Comparison of ENCODE assay signal across 1 cellular context in the genomic region with DNA sequence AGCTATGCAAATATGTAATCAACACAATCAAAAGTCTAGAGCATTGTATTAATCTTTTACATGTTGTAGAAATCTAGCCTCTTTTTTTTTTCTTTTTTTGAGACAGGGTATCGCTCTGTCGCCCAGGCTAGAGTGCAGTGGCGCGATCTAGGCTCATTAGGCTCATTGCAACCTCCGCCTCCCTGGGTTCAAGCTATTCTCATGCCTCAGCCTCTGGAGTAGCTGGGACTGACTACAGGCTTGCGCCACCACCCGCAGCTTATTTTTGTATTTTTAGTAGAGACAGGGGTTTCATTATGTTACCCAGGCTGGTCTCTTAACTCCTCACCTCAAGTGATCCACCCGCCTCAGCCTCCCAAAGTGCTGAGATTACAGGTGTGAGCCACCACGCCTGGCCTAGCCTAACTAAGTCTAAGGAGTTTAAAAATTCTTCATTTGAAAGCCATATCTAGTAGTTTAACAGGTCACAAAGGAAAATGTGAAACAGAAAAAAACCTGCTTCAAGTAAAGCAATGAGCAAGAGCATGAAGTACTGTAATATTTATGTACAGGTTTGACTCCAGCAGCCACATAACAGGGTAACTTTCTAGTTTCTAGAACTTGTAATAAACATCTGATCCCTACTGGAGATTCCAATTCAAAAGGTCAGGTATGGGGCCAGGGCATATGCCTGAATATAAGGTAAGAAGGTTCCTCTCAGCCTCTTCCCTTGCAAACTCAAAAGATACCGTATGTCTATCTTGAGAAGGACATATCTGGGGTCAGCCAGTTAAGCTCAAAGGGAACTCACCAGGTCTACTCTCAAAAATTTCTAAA.
A peak's percentile ranks its signal among the peaks of the same experiment; 100 is the strongest.
TF ChIP-seq lines count a peak whose summit lies in the region.

No MANE protein-coding gene starts in this region.

TF ChIP-seq in HepG2, 621 proteins besides CTCF, POLR2A, EP300 and RAD21 (continued from another document):
- TF ChIP-seq, protein P1, sequence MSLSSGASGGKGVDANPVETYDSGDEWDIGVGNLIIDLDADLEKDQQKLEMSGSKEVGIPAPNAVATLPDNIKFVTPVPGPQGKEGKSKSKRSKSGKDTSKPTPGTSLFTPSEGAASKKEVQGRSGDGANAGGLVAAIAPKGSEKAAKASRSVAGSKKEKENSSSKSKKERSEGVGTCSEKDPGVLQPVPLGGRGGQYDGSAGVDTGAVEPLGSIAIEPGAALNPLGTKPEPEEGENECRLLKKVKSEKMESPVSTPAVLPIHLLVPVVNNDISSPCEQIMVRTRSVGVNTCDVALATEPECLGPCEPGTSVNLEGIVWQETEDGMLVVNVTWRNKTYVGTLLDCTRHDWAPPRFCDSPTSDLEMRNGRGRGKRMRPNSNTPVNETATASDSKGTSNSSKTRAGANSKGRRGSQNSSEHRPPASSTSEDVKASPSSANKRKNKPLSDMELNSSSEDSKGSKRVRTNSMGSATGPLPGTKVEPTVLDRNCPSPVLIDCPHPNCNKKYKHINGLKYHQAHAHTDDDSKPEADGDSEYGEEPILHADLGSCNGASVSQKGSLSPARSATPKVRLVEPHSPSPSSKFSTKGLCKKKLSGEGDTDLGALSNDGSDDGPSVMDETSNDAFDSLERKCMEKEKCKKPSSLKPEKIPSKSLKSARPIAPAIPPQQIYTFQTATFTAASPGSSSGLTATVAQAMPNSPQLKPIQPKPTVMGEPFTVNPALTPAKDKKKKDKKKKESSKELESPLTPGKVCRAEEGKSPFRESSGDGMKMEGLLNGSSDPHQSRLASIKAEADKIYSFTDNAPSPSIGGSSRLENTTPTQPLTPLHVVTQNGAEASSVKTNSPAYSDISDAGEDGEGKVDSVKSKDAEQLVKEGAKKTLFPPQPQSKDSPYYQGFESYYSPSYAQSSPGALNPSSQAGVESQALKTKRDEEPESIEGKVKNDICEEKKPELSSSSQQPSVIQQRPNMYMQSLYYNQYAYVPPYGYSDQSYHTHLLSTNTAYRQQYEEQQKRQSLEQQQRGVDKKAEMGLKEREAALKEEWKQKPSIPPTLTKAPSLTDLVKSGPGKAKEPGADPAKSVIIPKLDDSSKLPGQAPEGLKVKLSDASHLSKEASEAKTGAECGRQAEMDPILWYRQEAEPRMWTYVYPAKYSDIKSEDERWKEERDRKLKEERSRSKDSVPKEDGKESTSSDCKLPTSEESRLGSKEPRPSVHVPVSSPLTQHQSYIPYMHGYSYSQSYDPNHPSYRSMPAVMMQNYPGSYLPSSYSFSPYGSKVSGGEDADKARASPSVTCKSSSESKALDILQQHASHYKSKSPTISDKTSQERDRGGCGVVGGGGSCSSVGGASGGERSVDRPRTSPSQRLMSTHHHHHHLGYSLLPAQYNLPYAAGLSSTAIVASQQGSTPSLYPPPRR (CRISPR knock-in tag; IDR thresholded peaks at IDR 0.05; ENCODE audit: borderline replicate concordance) = 0 out of 2 replicates have a peak, but pooled peaks have one; percentile 13
- TF ChIP-seq, protein P2, sequence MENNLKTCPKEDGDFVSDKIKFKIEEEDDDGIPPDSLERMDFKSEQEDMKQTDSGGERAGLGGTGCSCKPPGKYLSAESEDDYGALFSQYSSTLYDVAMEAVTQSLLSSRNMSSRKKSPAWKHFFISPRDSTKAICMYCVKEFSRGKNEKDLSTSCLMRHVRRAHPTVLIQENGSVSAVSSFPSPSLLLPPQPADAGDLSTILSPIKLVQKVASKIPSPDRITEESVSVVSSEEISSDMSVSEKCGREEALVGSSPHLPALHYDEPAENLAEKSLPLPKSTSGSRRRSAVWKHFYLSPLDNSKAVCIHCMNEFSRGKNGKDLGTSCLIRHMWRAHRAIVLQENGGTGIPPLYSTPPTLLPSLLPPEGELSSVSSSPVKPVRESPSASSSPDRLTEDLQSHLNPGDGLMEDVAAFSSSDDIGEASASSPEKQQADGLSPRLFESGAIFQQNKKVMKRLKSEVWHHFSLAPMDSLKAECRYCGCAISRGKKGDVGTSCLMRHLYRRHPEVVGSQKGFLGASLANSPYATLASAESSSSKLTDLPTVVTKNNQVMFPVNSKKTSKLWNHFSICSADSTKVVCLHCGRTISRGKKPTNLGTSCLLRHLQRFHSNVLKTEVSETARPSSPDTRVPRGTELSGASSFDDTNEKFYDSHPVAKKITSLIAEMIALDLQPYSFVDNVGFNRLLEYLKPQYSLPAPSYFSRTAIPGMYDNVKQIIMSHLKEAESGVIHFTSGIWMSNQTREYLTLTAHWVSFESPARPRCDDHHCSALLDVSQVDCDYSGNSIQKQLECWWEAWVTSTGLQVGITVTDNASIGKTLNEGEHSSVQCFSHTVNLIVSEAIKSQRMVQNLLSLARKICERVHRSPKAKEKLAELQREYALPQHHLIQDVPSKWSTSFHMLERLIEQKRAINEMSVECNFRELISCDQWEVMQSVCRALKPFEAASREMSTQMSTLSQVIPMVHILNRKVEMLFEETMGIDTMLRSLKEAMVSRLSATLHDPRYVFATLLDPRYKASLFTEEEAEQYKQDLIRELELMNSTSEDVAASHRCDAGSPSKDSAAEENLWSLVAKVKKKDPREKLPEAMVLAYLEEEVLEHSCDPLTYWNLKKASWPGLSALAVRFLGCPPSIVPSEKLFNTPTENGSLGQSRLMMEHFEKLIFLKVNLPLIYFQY (CRISPR knock-in tag; IDR thresholded peaks at IDR 0.05; ENCODE audit: borderline replicate concordance) = no peak
- TF ChIP-seq, protein P3, sequence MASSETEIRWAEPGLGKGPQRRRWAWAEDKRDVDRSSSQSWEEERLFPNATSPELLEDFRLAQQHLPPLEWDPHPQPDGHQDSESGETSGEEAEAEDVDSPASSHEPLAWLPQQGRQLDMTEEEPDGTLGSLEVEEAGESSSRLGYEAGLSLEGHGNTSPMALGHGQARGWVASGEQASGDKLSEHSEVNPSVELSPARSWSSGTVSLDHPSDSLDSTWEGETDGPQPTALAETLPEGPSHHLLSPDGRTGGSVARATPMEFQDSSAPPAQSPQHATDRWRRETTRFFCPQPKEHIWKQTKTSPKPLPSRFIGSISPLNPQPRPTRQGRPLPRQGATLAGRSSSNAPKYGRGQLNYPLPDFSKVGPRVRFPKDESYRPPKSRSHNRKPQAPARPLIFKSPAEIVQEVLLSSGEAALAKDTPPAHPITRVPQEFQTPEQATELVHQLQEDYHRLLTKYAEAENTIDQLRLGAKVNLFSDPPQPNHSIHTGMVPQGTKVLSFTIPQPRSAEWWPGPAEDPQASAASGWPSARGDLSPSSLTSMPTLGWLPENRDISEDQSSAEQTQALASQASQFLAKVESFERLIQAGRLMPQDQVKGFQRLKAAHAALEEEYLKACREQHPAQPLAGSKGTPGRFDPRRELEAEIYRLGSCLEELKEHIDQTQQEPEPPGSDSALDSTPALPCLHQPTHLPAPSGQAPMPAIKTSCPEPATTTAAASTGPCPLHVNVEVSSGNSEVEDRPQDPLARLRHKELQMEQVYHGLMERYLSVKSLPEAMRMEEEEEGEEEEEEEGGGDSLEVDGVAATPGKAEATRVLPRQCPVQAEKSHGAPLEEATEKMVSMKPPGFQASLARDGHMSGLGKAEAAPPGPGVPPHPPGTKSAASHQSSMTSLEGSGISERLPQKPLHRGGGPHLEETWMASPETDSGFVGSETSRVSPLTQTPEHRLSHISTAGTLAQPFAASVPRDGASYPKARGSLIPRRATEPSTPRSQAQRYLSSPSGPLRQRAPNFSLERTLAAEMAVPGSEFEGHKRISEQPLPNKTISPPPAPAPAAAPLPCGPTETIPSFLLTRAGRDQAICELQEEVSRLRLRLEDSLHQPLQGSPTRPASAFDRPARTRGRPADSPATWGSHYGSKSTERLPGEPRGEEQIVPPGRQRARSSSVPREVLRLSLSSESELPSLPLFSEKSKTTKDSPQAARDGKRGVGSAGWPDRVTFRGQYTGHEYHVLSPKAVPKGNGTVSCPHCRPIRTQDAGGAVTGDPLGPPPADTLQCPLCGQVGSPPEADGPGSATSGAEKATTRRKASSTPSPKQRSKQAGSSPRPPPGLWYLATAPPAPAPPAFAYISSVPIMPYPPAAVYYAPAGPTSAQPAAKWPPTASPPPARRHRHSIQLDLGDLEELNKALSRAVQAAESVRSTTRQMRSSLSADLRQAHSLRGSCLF (CRISPR knock-in tag; IDR thresholded peaks at IDR 0.05; ENCODE audit: borderline replicate concordance) = no peak
- TF ChIP-seq KDM1A (CRISPR knock-in tag; IDR thresholded peaks at IDR 0.05) = no peak
- TF ChIP-seq, protein P4, sequence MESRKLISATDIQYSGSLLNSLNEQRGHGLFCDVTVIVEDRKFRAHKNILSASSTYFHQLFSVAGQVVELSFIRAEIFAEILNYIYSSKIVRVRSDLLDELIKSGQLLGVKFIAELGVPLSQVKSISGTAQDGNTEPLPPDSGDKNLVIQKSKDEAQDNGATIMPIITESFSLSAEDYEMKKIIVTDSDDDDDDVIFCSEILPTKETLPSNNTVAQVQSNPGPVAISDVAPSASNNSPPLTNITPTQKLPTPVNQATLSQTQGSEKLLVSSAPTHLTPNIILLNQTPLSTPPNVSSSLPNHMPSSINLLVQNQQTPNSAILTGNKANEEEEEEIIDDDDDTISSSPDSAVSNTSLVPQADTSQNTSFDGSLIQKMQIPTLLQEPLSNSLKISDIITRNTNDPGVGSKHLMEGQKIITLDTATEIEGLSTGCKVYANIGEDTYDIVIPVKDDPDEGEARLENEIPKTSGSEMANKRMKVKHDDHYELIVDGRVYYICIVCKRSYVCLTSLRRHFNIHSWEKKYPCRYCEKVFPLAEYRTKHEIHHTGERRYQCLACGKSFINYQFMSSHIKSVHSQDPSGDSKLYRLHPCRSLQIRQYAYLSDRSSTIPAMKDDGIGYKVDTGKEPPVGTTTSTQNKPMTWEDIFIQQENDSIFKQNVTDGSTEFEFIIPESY (CRISPR knock-in tag; IDR thresholded peaks at IDR 0.05) = peak; percentile 38; the same call in 1 of the 2 replicates
- TF ChIP-seq ZNF589 (CRISPR knock-in tag; conservative IDR thresholded peaks at IDR 0.05) = no peak
- no peak for TF ChIP-seq SAP130 (CRISPR knock-in tag; IDR thresholded peaks at IDR 0.05; ENCODE audit: low read depth)
- TF ChIP-seq, protein P5, sequence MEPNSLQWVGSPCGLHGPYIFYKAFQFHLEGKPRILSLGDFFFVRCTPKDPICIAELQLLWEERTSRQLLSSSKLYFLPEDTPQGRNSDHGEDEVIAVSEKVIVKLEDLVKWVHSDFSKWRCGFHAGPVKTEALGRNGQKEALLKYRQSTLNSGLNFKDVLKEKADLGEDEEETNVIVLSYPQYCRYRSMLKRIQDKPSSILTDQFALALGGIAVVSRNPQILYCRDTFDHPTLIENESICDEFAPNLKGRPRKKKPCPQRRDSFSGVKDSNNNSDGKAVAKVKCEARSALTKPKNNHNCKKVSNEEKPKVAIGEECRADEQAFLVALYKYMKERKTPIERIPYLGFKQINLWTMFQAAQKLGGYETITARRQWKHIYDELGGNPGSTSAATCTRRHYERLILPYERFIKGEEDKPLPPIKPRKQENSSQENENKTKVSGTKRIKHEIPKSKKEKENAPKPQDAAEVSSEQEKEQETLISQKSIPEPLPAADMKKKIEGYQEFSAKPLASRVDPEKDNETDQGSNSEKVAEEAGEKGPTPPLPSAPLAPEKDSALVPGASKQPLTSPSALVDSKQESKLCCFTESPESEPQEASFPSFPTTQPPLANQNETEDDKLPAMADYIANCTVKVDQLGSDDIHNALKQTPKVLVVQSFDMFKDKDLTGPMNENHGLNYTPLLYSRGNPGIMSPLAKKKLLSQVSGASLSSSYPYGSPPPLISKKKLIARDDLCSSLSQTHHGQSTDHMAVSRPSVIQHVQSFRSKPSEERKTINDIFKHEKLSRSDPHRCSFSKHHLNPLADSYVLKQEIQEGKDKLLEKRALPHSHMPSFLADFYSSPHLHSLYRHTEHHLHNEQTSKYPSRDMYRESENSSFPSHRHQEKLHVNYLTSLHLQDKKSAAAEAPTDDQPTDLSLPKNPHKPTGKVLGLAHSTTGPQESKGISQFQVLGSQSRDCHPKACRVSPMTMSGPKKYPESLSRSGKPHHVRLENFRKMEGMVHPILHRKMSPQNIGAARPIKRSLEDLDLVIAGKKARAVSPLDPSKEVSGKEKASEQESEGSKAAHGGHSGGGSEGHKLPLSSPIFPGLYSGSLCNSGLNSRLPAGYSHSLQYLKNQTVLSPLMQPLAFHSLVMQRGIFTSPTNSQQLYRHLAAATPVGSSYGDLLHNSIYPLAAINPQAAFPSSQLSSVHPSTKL (CRISPR knock-in tag; IDR thresholded peaks at IDR 0.05) = no peak
- TF ChIP-seq REL (CRISPR knock-in tag; conservative IDR thresholded peaks at IDR 0.05) = no peak
